Comparison of ENCODE assay signal across 32 cellular contexts in genomic region chr3:53485675-53486365, GRCh38. TPM values are rescaled to one million over a fixed set of nuclear protein-coding genes. Genes with fewer than 3 reads are reported as not detected.
A peak's percentile ranks its signal among the peaks of the same experiment; 100 is the strongest.
DNase-seq lines count a peak whose midpoint lies in the region; ATAC-seq and TF ChIP-seq lines count a peak whose summit lies in the region.
"Had no signal": no experiment of that assay in that cellular context is flagged by ENCODE, and none has a peak within 500 bp of the region (broad histone marks: within the 10 kb centered on the region; RNA-seq: fewer than 3 reads in every experiment).

No MANE protein-coding gene starts in this region.

- H2AFZ ChIP-seq in PC-3 (ENCODE audit: low read length): no peak overlapping the region

- H3K4me1 ChIP-seq in PC-3 (ENCODE audit: insufficient read depth, low read length) (0 out of 2 replicates have a peak, but pooled peaks cover 4% of the 10 kb centered on the region), esophagus muscularis mucosa (no peaks in the 10 kb centered on the region)
- H3K4me1 ChIP-seq: thyroid gland had no signal

- no peak for TF ChIP-seq POLR2A in esophagus muscularis mucosa (IDR thresholded peaks at IDR 0.05; ENCODE audit: low read depth)

- H3K4me3 ChIP-seq in PC-3 (ENCODE audit: low read length) (no peak overlapping the region), esophagus muscularis mucosa (no peak overlapping the region)
- H3K4me3 ChIP-seq: thyroid gland had no signal

- H3K27me3 ChIP-seq in PC-3 (ENCODE audit: low read length) (peaks cover 40% of the 10 kb centered on the region), esophagus muscularis mucosa (peaks cover 0 to 3% (median 0%) of the 10 kb centered on the region in 4 donors)
- H3K27me3 ChIP-seq: thyroid gland had no signal

- intact Hi-C loops in PC-3 (cut with micrococcal nuclease) (no loop called here), esophagus muscularis mucosa (cut with DNase I) (no loop called here)

- POLR2A ChIA-PET in PC-3 (lab: Charles Lee; ENCODE audit: unreplicated experiment): no interaction called here

- 64% methylated on average over 3 of the region's 3 CpGs for WGBS in esophagus muscularis mucosa

- H3K9ac ChIP-seq in PC-3 (ENCODE audit: low read length): no peak overlapping the region
- H3K9ac ChIP-seq: SK-N-SH had no signal

- CTCF ChIA-PET in PC-3 (lab: Charles Lee): no interaction called here

- no peak overlapping the region for H3K27ac ChIP-seq in PC-3 (ENCODE audit: low read length)
- no peak overlapping the region for H3K27ac ChIP-seq in esophagus muscularis mucosa (replicated peaks in 1 of 4)
- H3K27ac ChIP-seq: C4-2B, thyroid gland had no signal

- H3K9me2 ChIP-seq in PC-3 (replicated peaks; ENCODE audit: low read length): no peaks in the 10 kb centered on the region
- H3K9me2 ChIP-seq: SK-N-SH had no signal

- no peak overlapping the region for H3K4me2 ChIP-seq in PC-3 (ENCODE audit: low read length)
- H3K4me2 ChIP-seq: SK-N-SH had no signal

- TF ChIP-seq EP300 in esophagus muscularis mucosa (IDR thresholded peaks at IDR 0.05): no peak

- H3K9me3 ChIP-seq in PC-3 (ENCODE audit: low read length) (no peaks in the 10 kb centered on the region), esophagus muscularis mucosa (no peaks in the 10 kb centered on the region)
- H3K9me3 ChIP-seq: Caco-2, SK-N-SH, thyroid gland had no signal

- H3F3A ChIP-seq in PC-3 (ENCODE audit: low read length, unreplicated experiment): no peaks in the 10 kb centered on the region

- BruUV-seq in PC-3 (replicated peaks; lab: Mats Ljungman, UMichigan): no TSS peak

- ATAC-seq in PC-3: peak; percentile 92
- ATAC-seq: activated CD8-positive, alpha-beta memory T cell treated with anti-CD3 and anti-CD28 coated beads, Interleukin-2, amount 10 ng/mL, durations not matched to agents 7 days and 5 days; activated naive CD8-positive, alpha-beta T cell treated with anti-CD3 and anti-CD28 coated beads, Interleukin-2, amount 50 U/mL, for 24 hours; activated T-cell treated with anti-CD3 and anti-CD28 coated beads, Interleukin-2, amount 50 U/mL, for 72 hours; naive thymus-derived CD4-positive, alpha-beta T cell; sciatic nerve had no signal

- peak in 2 of 3 experiments; percentile 16 to 57 for DNase-seq in NCI-H1417 (lab: John Stamatoyannopoulos, UW)
- DNase-seq in NCI-H1417 treated with DMSO at 0.1 percent for 48 hours (lab: John Stamatoyannopoulos, UW): no peak
- DNase-seq in PC-3: peak; percentile 21
- peak; percentile 4 for DNase-seq in esophagus muscularis mucosa (ENCODE audit: extremely low spot score)
- DNase-seq in islet precursor cell: no peak
- DNase-seq in activated naive CD4-positive, alpha-beta T cell (lab: John Stamatoyannopoulos, UW): no peak
- no peak for DNase-seq in UCSD-AML1 (lab: John Stamatoyannopoulos, UW; ENCODE audit: unreplicated experiment)
- DNase-seq in GDM1 (lab: John Stamatoyannopoulos, UW): no peak
- DNase-seq: 8988T; activated CD4-positive, alpha-beta T cell treated with anti-CD3 and anti-CD28 coated beads, Interleukin-2, amount 50 U/mL, for 1 hour; activated CD4-positive, CD25-positive, alpha-beta regulatory T cell; activated CD8-positive, alpha-beta memory T cell treated with anti-CD3 and anti-CD28 coated beads, Interleukin-2, amount 10 ng/mL, durations not matched to agents 7 days and 5 days; activated naive CD8-positive, alpha-beta T cell treated with anti-CD3 and anti-CD28 coated beads, Interleukin-2, amount 50 U/mL, for 24 hours; activated T-cell treated with anti-CD3 and anti-CD28 coated beads, Interleukin-2, amount 50 U/mL, for 72 hours; Caco-2; DND-41; glutamatergic neuron; KBM-7; kidney; MM.1S; naive thymus-derived CD4-positive, alpha-beta T cell; NCI-H2029 treated with DMSO at 0.1 percent for 48 hours; NCI-H2227 treated with DMSO at 0.1 percent for 48 hours; NCI-H774; RPMI8226; SK-N-SH; stimulated activated CD4-positive, alpha-beta T cell treated with anti-CD3 and anti-CD28 coated beads, Interleukin-12 subunit alpha, Interleukin-12 subunit beta, amount 100 ng/mL, for 4 hours; stimulated activated CD4-positive, alpha-beta T cell treated with anti-CD3 and anti-CD28 coated beads, Interleukin-4, amount 100 ng/mL, for 1 hour; thyroid gland had no signal

- H3K36me3 ChIP-seq in PC-3 (ENCODE audit: low read depth, low read length) (no peaks in the 10 kb centered on the region), esophagus muscularis mucosa (no peaks in the 10 kb centered on the region)
- H3K36me3 ChIP-seq: thyroid gland had no signal

- H4K20me1 ChIP-seq in PC-3 (ENCODE audit: low read length): no peaks in the 10 kb centered on the region

- no peak for TF ChIP-seq CTCF in PC-3 (conservative IDR thresholded peaks at IDR 0.05; ENCODE audit: low read depth, low read length)
- no peak for TF ChIP-seq CTCF in esophagus muscularis mucosa (IDR thresholded peaks at IDR 0.05)

- no peaks in the 10 kb centered on the region for H3K79me2 ChIP-seq in PC-3 (ENCODE audit: low read length)

RNA-seq across cellular contexts. Expression of gene CACNA1D, which starts 8.6 kb away (rescaled TPM):
- not detected in 2 replicates for total RNA-seq in PC-3 (2014; rRNA removed)
- 1 to 10 TPM in 2 of 4 donors, under 1 TPM in 2; 0.75 to 2.5 (median 1.2) TPM for total RNA-seq in esophagus muscularis mucosa
- total RNA-seq: fibroblast of villous mesenchyme had no signal

Comparison
In these comparisons a context has a peak if more than half of its experiments do, and no peak if none do; other contexts are left out.
1. DNase-seq: peak in NCI-H1417 (2 of 3), PC-3 (single experiment) and esophagus muscularis mucosa (single experiment); none in NCI-H1417 treated with DMSO at 0.1 percent for 48 hours (single experiment), islet precursor cell (single experiment), activated naive CD4-positive, alpha-beta T cell (0 of 4), UCSD-AML1 (single experiment) and GDM1 (single experiment).